14 cellular contexts compared by ENCODE assay signal in the genomic region with DNA sequence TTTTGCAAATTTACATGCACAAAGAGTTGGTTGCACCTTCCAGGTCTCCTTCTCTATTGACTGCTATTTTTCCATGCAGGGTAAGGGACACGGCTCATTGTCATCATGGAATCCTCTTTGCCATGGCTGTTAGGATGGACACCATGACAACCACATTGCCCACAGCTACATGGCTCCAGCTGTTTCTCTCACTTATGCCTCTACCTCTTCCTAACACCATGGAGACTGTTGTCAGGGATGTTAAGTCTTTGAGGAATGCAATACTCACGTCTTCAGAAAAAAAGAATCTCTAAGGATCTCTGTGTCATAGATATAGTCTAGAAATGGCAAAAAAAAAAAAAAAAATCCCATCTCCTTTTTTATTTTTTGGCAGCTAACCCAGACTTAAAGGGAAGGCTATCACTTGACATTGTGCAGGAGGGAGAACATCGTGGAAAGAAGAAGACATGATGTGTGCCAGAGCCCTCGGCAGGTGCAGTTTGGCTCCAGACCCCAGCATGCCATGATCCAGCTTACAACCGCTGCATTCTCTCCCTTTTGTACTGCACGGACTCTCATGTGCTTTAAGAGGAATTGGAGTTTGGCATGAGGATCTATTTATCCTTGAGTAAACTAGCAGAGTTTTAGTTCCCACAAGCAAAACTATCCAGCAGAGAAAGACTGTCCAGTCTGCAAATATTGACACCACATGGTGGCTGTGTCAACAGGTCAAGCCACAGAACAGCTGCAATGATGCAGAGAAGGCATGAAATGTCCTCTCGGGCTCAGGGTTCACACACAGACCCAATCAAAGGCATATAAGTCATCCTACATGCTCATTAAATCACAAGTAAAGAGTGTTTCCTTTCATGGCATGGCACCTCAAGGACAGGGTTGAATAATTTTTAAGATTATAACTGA.
A peak's percentile ranks its signal among the peaks of the same experiment; 100 is the strongest.
DNase-seq lines count a peak whose midpoint lies in the region; ATAC-seq and TF ChIP-seq lines count a peak whose summit lies in the region.
"Had no signal": no experiment of that assay in that cellular context is flagged by ENCODE, and none has a peak within 500 bp of the region (broad histone marks: within the 10 kb centered on the region; RNA-seq: fewer than 3 reads in every experiment).

No MANE protein-coding gene starts in this region.

- H3K9me3 Mint-ChIP-seq in HFFc6, result no peaks in the 10 kb centered on the region
- peaks cover 0 to 9% (median 0%) of the 10 kb centered on the region in 9 donors for H3K9me3 Mint-ChIP-seq in naive thymus-derived CD8-positive, alpha-beta T cell
- H3K9me3 Mint-ChIP-seq: effector memory CD8-positive, alpha-beta T cell had no signal

- H3K4me1 ChIP-seq in SJCRH30 (peaks cover 30% of the 10 kb centered on the region), sigmoid colon (peaks cover 0 to 38% (median 14%) of the 10 kb centered on the region in 4 donors)
- H3K4me1 ChIP-seq: thyroid gland had no signal

- H3K4me3 ChIP-seq in SJCRH30 (no peak overlapping the region), sigmoid colon (no peak overlapping the region)
- H3K4me3 ChIP-seq: thyroid gland had no signal

- H3K27me3 Mint-ChIP-seq in HFFc6 (ENCODE audit: insufficient read depth), result peaks cover 44% of the 10 kb centered on the region
- H3K27me3 Mint-ChIP-seq in naive thymus-derived CD8-positive, alpha-beta T cell, result peaks cover 7 to 48% (median 19%) of the 10 kb centered on the region in 5 donors

- TF ChIP-seq CTCF in HFFc6 (IDR thresholded peaks at IDR 0.05), result no peak
- TF ChIP-seq CTCF in sigmoid colon (IDR thresholded peaks at IDR 0.05), result no peak

- 25 to 51% methylated on average over 7 of the region's 7 CpGs for WGBS in sigmoid colon, 2 donors

- H3K27me3 ChIP-seq in SJCRH30 (no peaks in the 10 kb centered on the region), sigmoid colon (no peaks in the 10 kb centered on the region)
- H3K27me3 ChIP-seq: thyroid gland had no signal

- ATAC-seq in HG03354 (IDR thresholded peaks at IDR 0.05; ENCODE audit: poor library complexity, severe bottlenecking, unreplicated experiment), result no peak
- no peak for ATAC-seq in GM21786 (IDR thresholded peaks at IDR 0.05; ENCODE audit: unreplicated experiment)
- no peak for ATAC-seq in naive thymus-derived CD8-positive, alpha-beta T cell
- no peak for ATAC-seq in GM21825 (IDR thresholded peaks at IDR 0.05; ENCODE audit: unreplicated experiment)
- ATAC-seq: effector memory CD8-positive, alpha-beta T cell had no signal

- H3K27ac ChIP-seq in SJCRH30 (peak overlapping the region; percentile 93), sigmoid colon (peak overlapping the region in 3 of 4 donors; percentile 11 to 31 (median 18))
- H3K27ac ChIP-seq: KMS-11, neutrophil, thyroid gland had no signal

- no peak overlapping the region for H3K27ac Mint-ChIP-seq in HFFc6
- no peak overlapping the region for H3K27ac Mint-ChIP-seq in naive thymus-derived CD8-positive, alpha-beta T cell
- H3K27ac Mint-ChIP-seq: effector memory CD8-positive, alpha-beta T cell had no signal

- no peak for TF ChIP-seq EP300 in sigmoid colon (IDR thresholded peaks at IDR 0.05)

- H3K4me1 Mint-ChIP-seq in HFFc6 (ENCODE audit: low read depth), result no peaks in the 10 kb centered on the region
- H3K4me1 Mint-ChIP-seq in naive thymus-derived CD8-positive, alpha-beta T cell, result no peaks in the 10 kb centered on the region

- no peak for TF ChIP-seq POLR2A in sigmoid colon (IDR thresholded peaks at IDR 0.05)

- H3K9me3 ChIP-seq in SJCRH30 (replicated peaks) (peaks cover 5% of the 10 kb centered on the region; the same call in 1 of the 2 replicates), sigmoid colon (no peaks in the 10 kb centered on the region)
- H3K9me3 ChIP-seq: neutrophil, thyroid gland had no signal

- H3K36me3 ChIP-seq in SJCRH30 (no peaks in the 10 kb centered on the region), sigmoid colon (no peaks in the 10 kb centered on the region)
- H3K36me3 ChIP-seq: neutrophil, thyroid gland had no signal

- DNase-seq in HFFc6 (peak; percentile 12), SJCRH30 (peak; percentile 90 to 94), iris pigment epithelial cell (ENCODE audit: low read depth) (peak; percentile 36), sigmoid colon (no peak)
- DNase-seq in naive thymus-derived CD8-positive, alpha-beta T cell, result no peak
- DNase-seq: DMS153; effector memory CD8-positive, alpha-beta T cell; NCI-H526 treated with DMSO at 0.1 percent for 48 hours had no signal

- no peak overlapping the region for H3K4me3 Mint-ChIP-seq in HFFc6
- no peak overlapping the region for H3K4me3 Mint-ChIP-seq in naive thymus-derived CD8-positive, alpha-beta T cell
- H3K4me3 Mint-ChIP-seq: effector memory CD8-positive, alpha-beta T cell had no signal

- intact Hi-C loops in sigmoid colon (cut with DNase I), result no loop called here

- POLR2A ChIA-PET in naive thymus-derived CD8-positive, alpha-beta T cell (lab: Charles Lee), result no interaction called here

- H3K36me3 Mint-ChIP-seq in HFFc6 (ENCODE audit: low read depth), result no peaks in the 10 kb centered on the region
- no peaks in the 10 kb centered on the region for H3K36me3 Mint-ChIP-seq in naive thymus-derived CD8-positive, alpha-beta T cell

Comparison
In these comparisons a context has a peak if more than half of its experiments do, and no peak if none do; other contexts are left out.
1. DNase-seq: peak in HFFc6 (single experiment), SJCRH30 (2 of 2) and iris pigment epithelial cell (single experiment); none in sigmoid colon (single experiment) and naive thymus-derived CD8-positive, alpha-beta T cell (0 of 10).